In genomic region chr2:57907411-57907810, GRCh38 we compare ENCODE assay signal across 24 cellular contexts.
DNase-seq lines count a peak whose midpoint lies in the region; ATAC-seq and TF ChIP-seq lines count a peak whose summit lies in the region.
"Had no signal": no experiment of that assay in that cellular context is flagged by ENCODE, and none has a peak within 500 bp of the region (broad histone marks: within the 10 kb centered on the region; RNA-seq: fewer than 3 reads in every experiment).

No MANE protein-coding gene starts in this region.

- CTCF ChIA-PET in activated B cell treated with CpG ODN at 0.5 μM for 24 hours (lab: Charles Lee): interaction anchor here (0.5 to 2.5 kb wide), 4 partner anchors 139 to 1911 kb away, joined by 3 to 10 read pairs (median 4); partner anchors contain the start of gene VRK2

- intact Hi-C loops in activated B cell treated with CpG ODN at 0.5 μM for 24 hours (cut with micrococcal nuclease): loop anchor here (2.0 to 10.0 kb wide), 7 partner anchors 225 to 1275 kb away; no protein-coding TSS in a partner anchor
- intact Hi-C loops in dorsolateral prefrontal cortex (cut with DNase I): loop anchor here (1.0 to 10.0 kb wide), 9 partner anchors 29 to 541 kb away; partner anchors contain the start of gene VRK2 (in 1 of the 2)

- H3K27me3 ChIP-seq in dorsolateral prefrontal cortex: no peaks in the 10 kb centered on the region
- H3K27me3 ChIP-seq: adrenal gland, spleen had no signal

- H3K36me3 Mint-ChIP-seq in activated T-cell treated with anti-CD3 and anti-CD28 coated beads, Interleukin-2, amount 50 U/mL, for 24 hours (ENCODE audit: low read depth): no peaks in the 10 kb centered on the region
- H3K36me3 Mint-ChIP-seq in activated B cell treated with CpG ODN at 0.5 μM for 24 hours (ENCODE audit: low read depth): no peaks in the 10 kb centered on the region

- peak overlapping the region in 55 of 59 donors; percentile 8 to 66 (median 39) for H3K4me3 ChIP-seq in dorsolateral prefrontal cortex
- H3K4me3 ChIP-seq: adrenal gland, lower lobe of right lung, spleen had no signal

- DNase-seq in activated T-cell treated with anti-CD3 and anti-CD28 coated beads, Interleukin-2, amount 50 U/mL, for 24 hours: no peak
- no peak for DNase-seq in activated T-cell treated with anti-CD3 and anti-CD28 coated beads, Interleukin-2, amount 50 U/mL, for 48 hours
- DNase-seq in activated B cell treated with CpG ODN at 0.5 μM for 24 hours (no peak), dorsolateral prefrontal cortex (no peak), superior temporal gyrus (ENCODE audit: extremely low spot score) (peak; percentile 90), SHP77 (lab: John Stamatoyannopoulos, UW) (no peak), GM20000 (ENCODE audit: low spot score) (no peak), cerebellar cortex (ENCODE audit: low spot score) (no peak)
- DNase-seq: adrenal gland; dermis blood vessel endothelial cell; DMS 273 treated with DMSO at 0.1 percent for 48 hours; GDM1; GOT3; KG1; lower lobe of right lung; MV-4-11; NCI-H187; NCI-H2227 treated with DMSO at 0.1 percent for 48 hours; NCI-H748 treated with DMSO at 0.1 percent for 48 hours; occipital lobe; Right ventricle myocardium superior; spleen; stimulated activated CD4-positive, alpha-beta T cell treated with anti-CD3 and anti-CD28 coated beads, Interleukin-4, amount 100 ng/mL, for 4 hours had no signal

- POLR2A ChIA-PET in activated B cell treated with CpG ODN at 0.5 μM for 24 hours (lab: Charles Lee): interaction anchor here (4.7 kb wide), 1 partner anchor 139 kb away, joined by 57 read pairs; the partner anchor contains the start of gene VRK2

- TF ChIP-seq CTCF in activated B cell treated with CpG ODN at 0.5 μM for 24 hours (IDR thresholded peaks at IDR 0.05) (no peak), dorsolateral prefrontal cortex (IDR thresholded peaks at IDR 0.05 in 54 of 56, conservative IDR thresholded peaks at IDR 0.05 in 2 of 56; ENCODE audit: low read depth in 1 of 56, partially characterized antibody in 56 of 56) (peak in 4 of 56 donors; percentile 4 to 23 (median 14)), GM20000 (IDR thresholded peaks at IDR 0.05; ENCODE audit: extremely low read depth, missing control alignments) (no peak)

- peaks cover 22% of the 10 kb centered on the region for H3K4me1 Mint-ChIP-seq in activated T-cell treated with anti-CD3 and anti-CD28 coated beads, Interleukin-2, amount 50 U/mL, for 24 hours (ENCODE audit: low read depth)
- H3K4me1 Mint-ChIP-seq in activated B cell treated with CpG ODN at 0.5 μM for 24 hours: peaks cover 35% of the 10 kb centered on the region

- ATAC-seq in activated B cell treated with CpG ODN at 0.5 μM for 24 hours (ENCODE audit: low read depth): no peak
- ATAC-seq: lower lobe of right lung had no signal

- peak overlapping the region; percentile 42 to 96 (median 90) for H3K27ac ChIP-seq in dorsolateral prefrontal cortex
- H3K27ac ChIP-seq: adrenal gland, lower lobe of right lung had no signal

- peak overlapping the region; percentile 11 for H3K27ac Mint-ChIP-seq in activated T-cell treated with anti-CD3 and anti-CD28 coated beads, Interleukin-2, amount 50 U/mL, for 24 hours
- peak overlapping the region; percentile 73 for H3K27ac Mint-ChIP-seq in activated B cell treated with CpG ODN at 0.5 μM for 24 hours
- H3K27ac Mint-ChIP-seq: activated T-helper 2 cell treated with anti-CD3 and anti-CD28 coated beads, Interferon-gamma antibody, Interleukin-2, Interleukin-4, amounts not matched to agents 10 μg/mL and 5 μg/mL and 100 μg/mL, durations not matched to agents 14 hours and 24 hours and 36 hours had no signal

- H3K4me3 Mint-ChIP-seq in activated T-cell treated with anti-CD3 and anti-CD28 coated beads, Interleukin-2, amount 50 U/mL, for 24 hours: no peak overlapping the region
- no peak overlapping the region for H3K4me3 Mint-ChIP-seq in activated B cell treated with CpG ODN at 0.5 μM for 24 hours

- no peaks in the 10 kb centered on the region for H3K27me3 Mint-ChIP-seq in activated T-cell treated with anti-CD3 and anti-CD28 coated beads, Interleukin-2, amount 50 U/mL, for 24 hours
- H3K27me3 Mint-ChIP-seq in activated B cell treated with CpG ODN at 0.5 μM for 24 hours: no peaks in the 10 kb centered on the region

- no peaks in the 10 kb centered on the region for H3K9me3 Mint-ChIP-seq in activated T-cell treated with anti-CD3 and anti-CD28 coated beads, Interleukin-2, amount 50 U/mL, for 24 hours
- H3K9me3 Mint-ChIP-seq in activated B cell treated with CpG ODN at 0.5 μM for 24 hours: peaks cover 6% of the 10 kb centered on the region
- H3K9me3 Mint-ChIP-seq: activated T-helper 2 cell treated with anti-CD3 and anti-CD28 coated beads, Interferon-gamma antibody, Interleukin-2, Interleukin-4, amounts not matched to agents 10 μg/mL and 5 μg/mL and 100 μg/mL, durations not matched to agents 14 hours and 24 hours and 36 hours had no signal
